ENCODE assay signal across 8 cellular contexts in genomic region chr20:57619053-57619831, GRCh38. TPM values are rescaled to one million over a fixed set of nuclear protein-coding genes. Genes with fewer than 3 reads are reported as not detected.
DNase-seq lines count a peak whose midpoint lies in the region; ATAC-seq and TF ChIP-seq lines count a peak whose summit lies in the region.

No MANE protein-coding gene starts in this region.

- no peak overlapping the region for H3K14ac ChIP-seq in H9 (ENCODE audit: insufficient read depth, low read length)

- H3K27ac ChIP-seq in A673 (ENCODE audit: low read depth, low read length, poor library complexity, severe bottlenecking) (no peak overlapping the region), H9 (ENCODE audit: insufficient read length, low read depth, low read length) (no peak overlapping the region)

- H2AFZ ChIP-seq in H9 (ENCODE audit: low read length), result no peak overlapping the region

- no peaks in the 10 kb centered on the region for H3K79me2 ChIP-seq in H9 (ENCODE audit: insufficient read depth, low read length)

- DNase-seq in GM10248 (ENCODE audit: extremely low spot score), result peak; percentile 75
- peak; percentile 89 for DNase-seq in Jurkat, Clone E6-1 (ENCODE audit: low read depth, low spot score)
- DNase-seq in activated CD8-positive, alpha-beta T cell treated with anti-CD3 and anti-CD28 coated beads for 36 hours, result peak; percentile 94
- DNase-seq in left lobe of liver (ENCODE audit: low spot score), result peak; percentile 52
- DNase-seq in NCI-H748 (lab: John Stamatoyannopoulos, UW; ENCODE audit: unreplicated experiment), result no peak
- DNase-seq in A673 (ENCODE audit: low spot score), result no peak
- no peak for DNase-seq in H9

- CTCF ChIA-PET in GM10248 (lab: Yijun Ruan, JAX), result interaction anchor here (0.6 to 2.0 kb wide), 9 partner anchors 10 to 592 kb away, joined by 3 to 6 read pairs (median 4); no protein-coding TSS in a partner anchor
- CTCF ChIA-PET in activated CD8-positive, alpha-beta T cell treated with anti-CD3 and anti-CD28 coated beads for 36 hours (lab: Charles Lee), result interaction anchor here (0.6 to 3.1 kb wide), 13 partner anchors 9 to 616 kb away, joined by 3 to 23 read pairs (median 3); partner anchors contain the start of gene PMEPA1
- CTCF ChIA-PET in A673 (lab: Charles Lee), result no interaction called here

- H3K4me1 ChIP-seq in A673 (ENCODE audit: insufficient read depth, low read length, poor library complexity, severe bottlenecking), result no peaks in the 10 kb centered on the region
- no peaks in the 10 kb centered on the region for H3K4me1 ChIP-seq in H9 (ENCODE audit: insufficient read depth, low read length)

- H3K79me1 ChIP-seq in H9 (ENCODE audit: insufficient read depth, low read depth, low read length, poor library complexity, severe bottlenecking), result no peaks in the 10 kb centered on the region

- H3K9me3 ChIP-seq in A673 (ENCODE audit: low read depth, low read length, poor library complexity, severe bottlenecking) (no peaks in the 10 kb centered on the region), H9 (ENCODE audit: control insufficient read depth, low read depth, low read length) (no peaks in the 10 kb centered on the region)

- H3K9ac ChIP-seq in H9 (ENCODE audit: extremely low read depth, insufficient read length, low read length), result no peak overlapping the region

- H3K36me3 Mint-ChIP-seq in activated CD8-positive, alpha-beta T cell treated with anti-CD3 and anti-CD28 coated beads for 36 hours (ENCODE audit: low read depth), result peaks cover 1% of the 10 kb centered on the region
- H3K36me3 Mint-ChIP-seq in H9 (ENCODE audit: insufficient read depth in 1 of 3, low read depth in 3 of 3), result no peaks in the 10 kb centered on the region

- H3K56ac ChIP-seq in H9 (ENCODE audit: insufficient read length, low read depth, low read length), result no peak overlapping the region

- no peaks in the 10 kb centered on the region for H3K27me3 ChIP-seq in A673 (replicated peaks; ENCODE audit: insufficient read depth, low read depth, low read length, poor library complexity)
- no peaks in the 10 kb centered on the region for H3K27me3 ChIP-seq in H9 (ENCODE audit: insufficient read depth, low read length)

- H3K4ac ChIP-seq in H9 (ENCODE audit: low read depth, low read length), result no peak overlapping the region

- POLR2A ChIA-PET in GM10248 (lab: Yijun Ruan, JAX), result interaction anchor here (0.6 kb wide), 1 partner anchor 576 kb away, joined by 4 read pairs; no protein-coding TSS in a partner anchor
- POLR2A ChIA-PET in activated CD8-positive, alpha-beta T cell treated with anti-CD3 and anti-CD28 coated beads for 36 hours (lab: Charles Lee), result interaction anchor here (0.7 to 3.7 kb wide), 11 partner anchors 10 to 229 kb away, joined by 3 to 57 read pairs (median 5); partner anchors contain the start of gene PMEPA1
- POLR2A ChIA-PET in A673 (lab: Charles Lee; ENCODE audit: low non-redundant PET), result no interaction called here

- no peak overlapping the region for H2BK20ac ChIP-seq in H9 (ENCODE audit: low read depth, low read length, poor library complexity, severe bottlenecking)

- H4K8ac ChIP-seq in H9 (replicated peaks; ENCODE audit: insufficient read length, low read depth, low read length), result no peak overlapping the region

- H3K4me3 ChIP-seq in Jurkat, Clone E6-1 (ENCODE audit: low read length), result peak overlapping the region; percentile 1; the same call in 1 of the 2 replicates
- no peak overlapping the region for H3K4me3 ChIP-seq in A673 (ENCODE audit: low read depth, low read length, poor library complexity, severe bottlenecking)

- BruUV-seq in A673 (replicated peaks; lab: Mats Ljungman, UMichigan), result no TSS peak

- H4K91ac ChIP-seq in H9 (ENCODE audit: insufficient read length, low read depth, low read length), result no peak overlapping the region

- no peak overlapping the region for H3K18ac ChIP-seq in H9 (ENCODE audit: insufficient read length, low read depth, low read length)

- no peaks in the 10 kb centered on the region for H3K27me3 Mint-ChIP-seq in activated CD8-positive, alpha-beta T cell treated with anti-CD3 and anti-CD28 coated beads for 36 hours
- peaks cover 11% of the 10 kb centered on the region for H3K27me3 Mint-ChIP-seq in H9 (ENCODE audit: low read depth)

- H2BK5ac ChIP-seq in H9 (ENCODE audit: insufficient read length, low read length), result no peak overlapping the region

- TF ChIP-seq CTCF in GM10248 (IDR thresholded peaks at IDR 0.05; ENCODE audit: control extremely low read depth, extremely low read depth, low read depth, missing control alignments), result no peak
- no peak for TF ChIP-seq CTCF in activated CD8-positive, alpha-beta T cell treated with anti-CD3 and anti-CD28 coated beads for 36 hours (IDR thresholded peaks at IDR 0.05)
- TF ChIP-seq CTCF in A673 (conservative IDR thresholded peaks at IDR 0.05; ENCODE audit: low read depth, low read length), result no peak
- TF ChIP-seq CTCF in H9 (conservative IDR thresholded peaks at IDR 0.05), result no peak

- peaks cover 58% of the 10 kb centered on the region for H3K4me1 Mint-ChIP-seq in activated CD8-positive, alpha-beta T cell treated with anti-CD3 and anti-CD28 coated beads for 36 hours (ENCODE audit: low read depth)
- H3K4me1 Mint-ChIP-seq in H9, result peaks cover 0 to 3% of the 10 kb centered on the region in 2 experiments; a peak in 1 of 4 replicates

- no peak overlapping the region for H2BK12ac ChIP-seq in H9 (ENCODE audit: insufficient read length, low read depth, low read length)

- no peak overlapping the region for H3T11ph ChIP-seq in H9 (ENCODE audit: low read length)

- H3K36me3 ChIP-seq in A673 (ENCODE audit: insufficient read depth, low read length, poor library complexity, severe bottlenecking), result no peaks in the 10 kb centered on the region

- H3K23me2 ChIP-seq in H9 (ENCODE audit: insufficient read length, low read depth, low read length, poor library complexity, severe bottlenecking), result no peaks in the 10 kb centered on the region

- peaks cover 3% of the 10 kb centered on the region for H4K20me1 ChIP-seq in H9 (ENCODE audit: control insufficient read depth, insufficient read depth, insufficient read length)

- no peak overlapping the region for H4K5ac ChIP-seq in H9 (ENCODE audit: insufficient read length, low read depth, low read length)

- H3K4me2 ChIP-seq in H9 (ENCODE audit: insufficient read depth, insufficient read length, low read length), result no peak overlapping the region

- H3K4me3 Mint-ChIP-seq in activated CD8-positive, alpha-beta T cell treated with anti-CD3 and anti-CD28 coated beads for 36 hours, result peak overlapping the region; percentile 66
- H3K4me3 Mint-ChIP-seq in H9, result no peak overlapping the region

- no CpG with 5 or more reads among the region's 19 CpGs for WGBS in H9 (ENCODE audit: extremely low coverage, insufficient read length, low lambda C conversion rate)

- ATAC-seq in GM21515 (IDR thresholded peaks at IDR 0.05; ENCODE audit: unreplicated experiment), result peak; percentile 53
- peak; percentile 80 for ATAC-seq in activated CD8-positive, alpha-beta T cell treated with anti-CD3 and anti-CD28 coated beads for 36 hours
- peak; percentile 53 for ATAC-seq in left lobe of liver

- H3K9me3 Mint-ChIP-seq in activated CD8-positive, alpha-beta T cell treated with anti-CD3 and anti-CD28 coated beads for 36 hours, result no peaks in the 10 kb centered on the region
- peaks cover 0 to 4% of the 10 kb centered on the region in 2 experiments; a peak in 2 of 5 replicates for H3K9me3 Mint-ChIP-seq in H9

- no peak overlapping the region for H2BK15ac ChIP-seq in H9 (ENCODE audit: low read depth, low read length)

- H3K23ac ChIP-seq in H9 (ENCODE audit: insufficient read length, low read depth, low read length), result no peak overlapping the region

- H2AK5ac ChIP-seq in H9 (ENCODE audit: insufficient read length, low read length), result no peak overlapping the region

- H2BK120ac ChIP-seq in H9 (ENCODE audit: low read depth, low read length, poor library complexity, severe bottlenecking), result no peak overlapping the region

- intact Hi-C loops in activated CD8-positive, alpha-beta T cell treated with anti-CD3 and anti-CD28 coated beads for 36 hours (cut with micrococcal nuclease), result loop anchor here (2.0 kb wide), 1 partner anchor 220 kb away; no protein-coding TSS in a partner anchor
- intact Hi-C loops in A673 (cut with micrococcal nuclease; ENCODE audit: unreplicated experiment), result no loop called here

- H3K27ac Mint-ChIP-seq in activated CD8-positive, alpha-beta T cell treated with anti-CD3 and anti-CD28 coated beads for 36 hours, result peak overlapping the region; percentile 84
- H3K27ac Mint-ChIP-seq in H9, result no peak overlapping the region

RNA-seq across cellular contexts. Expression of gene ZBP1, which starts 1.0 kb away (rescaled TPM):
- not detected for polyA plus RNA-seq in Jurkat, Clone E6-1 (2012; ENCODE audit: insufficient read depth, insufficient read length)
- total RNA-seq in activated CD8-positive, alpha-beta T cell treated with anti-CD3 and anti-CD28 coated beads for 36 hours, result under 1 TPM; 0.11 to 0.56 TPM
- 0.08 TPM for total RNA-seq in left lobe of liver
- not detected in 2 replicates for total RNA-seq in A673 (2021)
- total RNA-seq in H9 (2021), result not detected in 2 replicates

RNA-seq across cellular contexts. Expression of gene PCK1, which starts 58.3 kb away (rescaled TPM):
- not detected for polyA plus RNA-seq in Jurkat, Clone E6-1 (2012; ENCODE audit: insufficient read depth, insufficient read length)
- not detected for total RNA-seq in activated CD8-positive, alpha-beta T cell treated with anti-CD3 and anti-CD28 coated beads for 36 hours
- total RNA-seq in left lobe of liver (1,004 TPM), A673 (2021) (not detected in 2 replicates), H9 (2021) (not detected in 2 replicates)

Comparison
In these comparisons a context has a peak if more than half of its experiments do, and no peak if none do; other contexts are left out.
1. DNase-seq: peak in GM10248 (single experiment), Jurkat, Clone E6-1 (single experiment), activated CD8-positive, alpha-beta T cell treated with anti-CD3 and anti-CD28 coated beads for 36 hours (single experiment) and left lobe of liver (single experiment); none in NCI-H748 (single experiment), A673 (single experiment) and H9 (single experiment).
2. RNA of gene PCK1, which starts 58.3 kb away (total RNA-seq): 1,004 TPM in left lobe of liver (single experiment); not detected in activated CD8-positive, alpha-beta T cell treated with anti-CD3 and anti-CD28 coated beads for 36 hours, not detected in A673 and not detected in H9; every median in the first group is over 1,000 times any median in the second.
3. Peak in every context shown above with its lines, with median percentiles within 50 percentile points of each other: ATAC-seq.